Comparison of ENCODE assay signal across 8 cellular contexts in the genomic region with DNA sequence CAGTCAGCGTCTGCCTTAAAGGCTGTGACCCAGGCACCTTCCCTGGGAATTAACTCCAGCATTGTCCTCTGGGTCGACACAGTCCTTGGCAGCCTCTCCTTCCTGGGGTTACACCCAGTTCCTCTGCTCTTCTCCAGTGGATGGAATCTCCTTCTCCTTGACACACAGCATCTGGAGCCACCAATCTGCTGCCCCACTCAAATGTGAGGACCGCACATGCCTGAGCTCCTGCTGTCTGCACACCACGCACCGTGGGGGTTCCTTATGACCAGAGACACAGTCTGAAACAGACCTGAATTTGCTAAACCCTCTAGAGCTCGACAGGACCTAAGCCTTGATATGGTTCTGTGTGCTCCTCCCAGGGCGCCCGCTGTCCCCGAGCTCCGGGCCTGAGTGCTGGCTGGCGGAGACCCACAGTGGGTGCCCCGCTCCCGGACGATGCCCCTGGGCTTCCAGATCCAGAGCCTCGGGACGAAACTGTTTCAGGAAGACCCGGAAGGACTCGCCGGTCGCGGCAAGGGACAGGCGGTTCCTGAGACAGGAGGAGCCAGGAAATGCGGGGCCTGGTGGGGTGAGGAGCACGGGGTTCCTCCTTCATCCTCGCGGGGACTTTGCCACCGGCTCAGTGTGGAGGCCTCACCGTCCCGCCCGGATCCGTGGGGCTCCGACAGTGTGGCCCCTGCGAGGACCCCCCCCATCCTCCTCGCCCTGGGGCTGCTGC. TPM values are rescaled to one million over a fixed set of nuclear protein-coding genes. Genes with fewer than 3 reads are reported as not detected.
A peak's percentile ranks its signal among the peaks of the same experiment; 100 is the strongest.
DNase-seq lines count a peak whose midpoint lies in the region; ATAC-seq and TF ChIP-seq lines count a peak whose summit lies in the region.

No MANE protein-coding gene starts in this region.

- peaks cover 20% of the 10 kb centered on the region for H3K27me3 ChIP-seq in lower lobe of right lung (ENCODE audit: low read depth)

- peaks cover 3% of the 10 kb centered on the region for H3K36me3 Mint-ChIP-seq in activated naive CD8-positive, alpha-beta T cell
- H3K36me3 Mint-ChIP-seq in activated naive CD8-positive, alpha-beta T cell treated with anti-CD3 and anti-CD28 coated beads, Interleukin-2, amount 50 U/mL, for 24 hours (ENCODE audit: low read depth) = no peaks in the 10 kb centered on the region
- peaks cover 9% of the 10 kb centered on the region for H3K36me3 Mint-ChIP-seq in central memory CD8-positive, alpha-beta T cell (ENCODE audit: insufficient read depth)

- H3K36me3 ChIP-seq in lower lobe of right lung = no peaks in the 10 kb centered on the region

- no peak for DNase-seq in activated naive CD8-positive, alpha-beta T cell treated with anti-CD3 and anti-CD28 coated beads, Interleukin-2, amount 50 U/mL, for 24 hours
- no peak for DNase-seq in central memory CD8-positive, alpha-beta T cell (ENCODE audit: low spot score in 2 of 2)
- DNase-seq in lower lobe of right lung (peak; percentile 61), ureter (ENCODE audit: low spot score) (peak; percentile 50), NCI-H510A treated with DMSO at 0.1 percent for 48 hours (lab: John Stamatoyannopoulos, UW) (no peak)

- H3K4me3 Mint-ChIP-seq in activated naive CD8-positive, alpha-beta T cell = peak overlapping the region; percentile 67
- no peak overlapping the region for H3K4me3 Mint-ChIP-seq in activated naive CD8-positive, alpha-beta T cell treated with anti-CD3 and anti-CD28 coated beads, Interleukin-2, amount 50 U/mL, for 24 hours
- H3K4me3 Mint-ChIP-seq in central memory CD8-positive, alpha-beta T cell = peak overlapping the region; percentile 25

- no peak for TF ChIP-seq CTCF in lower lobe of right lung (IDR thresholded peaks at IDR 0.05)

- H3K4me3 ChIP-seq in lower lobe of right lung = peak overlapping the region; percentile 61

- intact Hi-C loops in lower lobe of right lung (cut with DNase I) = loop anchor here (10.0 kb wide), 1 partner anchor 91 kb away; no protein-coding TSS in a partner anchor

- no peak for ATAC-seq in activated naive CD8-positive, alpha-beta T cell treated with anti-CD3 and anti-CD28 coated beads, Interleukin-2, amount 50 U/mL, for 24 hours
- ATAC-seq in central memory CD8-positive, alpha-beta T cell (replicated peaks; ENCODE audit: extremely low read depth, poor library complexity, severe bottlenecking) = no peak
- ATAC-seq in lower lobe of right lung (peak; percentile 46 to 51), GM19397 (IDR thresholded peaks at IDR 0.05; ENCODE audit: unreplicated experiment) (no peak), GM21619 (IDR thresholded peaks at IDR 0.05; ENCODE audit: unreplicated experiment) (no peak)

- no peaks in the 10 kb centered on the region for H3K9me3 Mint-ChIP-seq in activated naive CD8-positive, alpha-beta T cell (ENCODE audit: low read depth)
- H3K9me3 Mint-ChIP-seq in activated naive CD8-positive, alpha-beta T cell treated with anti-CD3 and anti-CD28 coated beads, Interleukin-2, amount 50 U/mL, for 24 hours = no peaks in the 10 kb centered on the region
- H3K9me3 Mint-ChIP-seq in central memory CD8-positive, alpha-beta T cell = no peaks in the 10 kb centered on the region

- peaks cover 22% of the 10 kb centered on the region for H3K4me1 ChIP-seq in lower lobe of right lung

- H3K9me3 ChIP-seq in lower lobe of right lung = no peaks in the 10 kb centered on the region

- peaks cover 69% of the 10 kb centered on the region for H3K27me3 Mint-ChIP-seq in activated naive CD8-positive, alpha-beta T cell
- H3K27me3 Mint-ChIP-seq in activated naive CD8-positive, alpha-beta T cell treated with anti-CD3 and anti-CD28 coated beads, Interleukin-2, amount 50 U/mL, for 24 hours = peaks cover 90% of the 10 kb centered on the region
- peaks cover 100% of the 10 kb centered on the region for H3K27me3 Mint-ChIP-seq in central memory CD8-positive, alpha-beta T cell

- H3K27ac Mint-ChIP-seq in activated naive CD8-positive, alpha-beta T cell = no peak overlapping the region
- H3K27ac Mint-ChIP-seq in activated naive CD8-positive, alpha-beta T cell treated with anti-CD3 and anti-CD28 coated beads, Interleukin-2, amount 50 U/mL, for 24 hours = no peak overlapping the region
- H3K27ac Mint-ChIP-seq in central memory CD8-positive, alpha-beta T cell (ENCODE audit: low read depth) = no peak overlapping the region

- H3K4me1 Mint-ChIP-seq in activated naive CD8-positive, alpha-beta T cell (ENCODE audit: low read depth) = peaks cover 20% of the 10 kb centered on the region
- H3K4me1 Mint-ChIP-seq in activated naive CD8-positive, alpha-beta T cell treated with anti-CD3 and anti-CD28 coated beads, Interleukin-2, amount 50 U/mL, for 24 hours = peaks cover 25% of the 10 kb centered on the region
- H3K4me1 Mint-ChIP-seq in central memory CD8-positive, alpha-beta T cell = peaks cover 18% of the 10 kb centered on the region

- peak overlapping the region; percentile 71 for H3K27ac ChIP-seq in lower lobe of right lung

RNA-seq across cellular contexts. Expression of gene RAET1G, which starts 2.5 kb away (rescaled TPM):
- total RNA-seq in lower lobe of right lung = 0.83 TPM
- total RNA-seq in ureter = 5.2 TPM

RNA-seq across cellular contexts. Expression of gene ULBP2, which starts 16.4 kb away (rescaled TPM):
- 2.2 TPM for total RNA-seq in lower lobe of right lung
- 3.0 TPM for total RNA-seq in ureter

RNA-seq across cellular contexts. Expression of gene RAET1E, which starts 27.5 kb away (rescaled TPM):
- not detected for total RNA-seq in lower lobe of right lung
- 5.5 TPM for total RNA-seq in ureter

RNA-seq across cellular contexts. Expression of gene ULBP1, which starts 38.3 kb away (rescaled TPM):
- total RNA-seq in lower lobe of right lung (2.0 TPM), ureter (2.5 TPM)

Comparison
In these comparisons a context has a peak if more than half of its experiments do, and no peak if none do; other contexts are left out.
1. ATAC-seq: peak in lower lobe of right lung (2 of 2); none in activated naive CD8-positive, alpha-beta T cell treated with anti-CD3 and anti-CD28 coated beads, Interleukin-2, amount 50 U/mL, for 24 hours (single experiment), central memory CD8-positive, alpha-beta T cell (single experiment), GM19397 (single experiment) and GM21619 (single experiment).
2. DNase-seq: peak in lower lobe of right lung (single experiment) and ureter (single experiment); none in activated naive CD8-positive, alpha-beta T cell treated with anti-CD3 and anti-CD28 coated beads, Interleukin-2, amount 50 U/mL, for 24 hours (single experiment), central memory CD8-positive, alpha-beta T cell (0 of 2) and NCI-H510A treated with DMSO at 0.1 percent for 48 hours (single experiment).